In the genomic region with DNA sequence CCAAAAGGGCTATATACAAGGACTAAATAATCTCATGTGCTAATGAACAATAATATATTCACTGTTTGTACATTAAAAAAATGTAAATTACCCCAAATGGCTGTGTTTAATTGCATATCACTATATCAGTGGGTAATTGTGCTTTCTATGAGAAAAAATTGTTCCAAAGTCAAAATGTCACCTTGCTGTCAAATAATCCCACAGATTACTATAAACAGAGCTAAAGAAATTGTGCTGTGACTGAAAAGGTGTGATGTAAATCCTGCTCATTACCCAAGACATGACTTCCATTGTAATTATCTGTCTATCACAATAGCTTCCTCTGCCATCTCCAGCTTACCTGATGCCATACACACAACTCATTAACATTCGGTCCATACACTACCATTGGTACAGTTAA, we compare ENCODE assay signal across 27 cellular contexts.
"Had no signal": no experiment of that assay in that cellular context is flagged by ENCODE, and none has a peak within 500 bp of the region (broad histone marks: within the 10 kb centered on the region; RNA-seq: fewer than 3 reads in every experiment).

No MANE protein-coding gene starts in this region.

- DNase-seq: stimulated activated CD4-positive, alpha-beta T cell treated with anti-CD3 and anti-CD28 coated beads, Interleukin-2, amount 100 ng/mL, for 48 hours; stimulated activated CD4-positive, alpha-beta T cell treated with anti-CD3 and anti-CD28 coated beads, Interleukin-4, amount 100 ng/mL, for 1 hour; stimulated activated CD4-positive, alpha-beta T cell treated with anti-CD3 and anti-CD28 coated beads, Interleukin-4, amount 100 ng/mL, for 24 hours; stimulated activated CD4-positive, alpha-beta T cell treated with anti-CD3 and anti-CD28 coated beads, Interleukin-4, amount 100 ng/mL, for 4 hours; stimulated activated CD8-positive, alpha-beta memory T cell treated with anti-CD3 and anti-CD28 coated beads, Interleukin-4, amount 100 ng/mL, for 48 hours; stimulated activated naive B cell treated with anti-CD40 and anti-IgM and Interleukin-4, amounts not matched to agents 10 μg/mL and 1 μg/mL and 100 μg/mL, for 72 hours; stimulated activated naive CD4-positive, alpha-beta T cell; stimulated activated naive CD4-positive, alpha-beta T cell treated with Interleukin-2 at 50 U/mL for 16 hours; stimulated activated naive CD8-positive, alpha-beta T cell treated with anti-CD3 and anti-CD28 coated beads, Interleukin-15, amount 100 ng/mL, for 72 hours; stimulated activated naive CD8-positive, alpha-beta T cell treated with anti-CD3 and anti-CD28 coated beads, Interleukin-15, Interleukin-2, amounts not matched to agents 100 U/mL and 50 U/mL, for 24 hours; stomach; substantia nigra; testis; thyroid gland; tibial artery; transverse colon; trophoblast cell; upper lobe of left lung; upper lobe of right lung; uterus had no signal

- H3K27me3 ChIP-seq: stomach, suprapubic skin, testis, thyroid gland, tibial artery, tibial nerve, transverse colon, upper lobe of left lung, upper lobe of right lung, uterus, vagina had no signal

- H3K27ac ChIP-seq: stomach, suprapubic skin, testis, thoracic aorta, thyroid gland, tibial artery, tibial nerve, transverse colon, upper lobe of left lung, upper lobe of right lung, uterus, vagina had no signal

- H3K9me3 ChIP-seq: suprapubic skin, testis, thoracic aorta, thyroid gland, transverse colon, upper lobe of left lung, upper lobe of right lung, uterus, vagina had no signal

- ATAC-seq: stimulated activated effector memory CD8-positive, alpha-beta T cell treated with anti-CD3 and anti-CD28 coated beads, Interleukin-12 subunit alpha, Interleukin-12 subunit beta, amount 100 ng/mL, for 72 hours; stimulated activated memory B cell treated with anti-CD40 and anti-IgM and Interleukin-4, amounts not matched to agents 10 μg/mL and 1 μg/mL and 100 μg/mL, for 72 hours; stimulated activated naive B cell treated with anti-CD40 and anti-IgM and Interleukin-4, amounts not matched to agents 10 μg/mL and 1 μg/mL and 100 μg/mL, for 72 hours; stimulated activated naive CD8-positive, alpha-beta T cell treated with anti-CD3 and anti-CD28 coated beads, Interleukin-15, amount 100 ng/mL, for 72 hours; stimulated activated naive CD8-positive, alpha-beta T cell treated with anti-CD3 and anti-CD28 coated beads, Interleukin-15, Interleukin-2, amounts not matched to agents 100 U/mL and 50 U/mL, for 24 hours; upper lobe of right lung had no signal

- H3K36me3 ChIP-seq: stomach, suprapubic skin, thoracic aorta, thyroid gland, tibial artery, tibial nerve, transverse colon, upper lobe of left lung, upper lobe of right lung, uterus, vagina had no signal

- H3K4me3 ChIP-seq: stomach, suprapubic skin, testis, thoracic aorta, thyroid gland, tibial artery, tibial nerve, transverse colon, upper lobe of left lung, upper lobe of right lung, uterus, vagina had no signal

- FAIRE-seq: urothelium cell line had no signal
